8 cellular contexts compared by ENCODE assay signal in the genomic region with DNA sequence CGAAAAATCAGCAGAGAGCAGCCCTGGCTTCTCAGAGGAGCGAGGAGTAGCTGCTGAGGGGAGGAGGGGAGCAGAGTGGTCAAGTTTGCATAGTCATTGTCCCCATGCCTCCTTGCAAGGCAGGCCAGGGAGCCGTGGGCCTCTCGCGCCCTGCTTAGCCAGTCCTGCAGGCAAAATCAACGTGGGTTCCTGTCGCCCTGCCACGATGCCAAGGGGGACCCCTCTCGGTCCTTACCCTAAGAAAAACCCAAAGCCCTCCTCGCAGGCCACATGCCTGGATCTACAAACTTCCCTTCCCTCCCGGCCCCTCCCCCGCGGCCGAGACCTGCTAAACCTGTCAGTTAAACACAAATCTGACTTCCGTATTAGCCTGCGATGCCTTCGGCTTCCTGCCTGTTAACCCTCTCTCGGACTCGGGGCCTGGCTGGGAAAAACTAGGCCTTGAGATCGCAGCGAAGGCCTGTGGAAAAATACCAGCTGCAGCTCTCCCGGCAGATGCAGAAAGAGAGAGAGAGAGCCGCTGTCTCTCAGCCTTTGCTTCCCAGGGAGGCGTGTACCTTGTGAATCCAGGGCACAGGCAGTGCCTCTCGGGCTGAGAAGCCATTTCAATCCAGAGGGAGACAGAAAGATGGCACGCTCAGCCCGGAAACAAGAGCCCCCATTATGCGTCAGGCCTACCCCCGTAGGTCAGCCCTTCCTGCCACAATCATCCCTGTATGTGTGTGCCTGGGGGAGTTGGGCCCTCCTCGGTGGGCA. TPM values are rescaled to one million over a fixed set of nuclear protein-coding genes. Genes with fewer than 3 reads are reported as not detected.
DNase-seq lines count a peak whose midpoint lies in the region; ATAC-seq and TF ChIP-seq lines count a peak whose summit lies in the region.

No MANE protein-coding gene starts in this region.

- H3K27ac Mint-ChIP-seq in activated naive CD8-positive, alpha-beta T cell: peak overlapping the region; percentile 100

- H3K4me3 ChIP-seq in cardiac muscle cell (no peak overlapping the region), tibial nerve (peak overlapping the region in 2 of 4 donors; percentile 10 to 23)

- no peaks in the 10 kb centered on the region for H3K9me3 ChIP-seq in cardiac muscle cell (ENCODE audit: low read depth)
- no peaks in the 10 kb centered on the region for H3K9me3 ChIP-seq in tibial nerve

- ATAC-seq in GM21619 (IDR thresholded peaks at IDR 0.05; ENCODE audit: unreplicated experiment): peak; percentile 47

- TF ChIP-seq EP300 in tibial nerve (IDR thresholded peaks at IDR 0.05): peak in 1 of 2 donors; percentile 73

- TF ChIP-seq CTCF in cardiac muscle cell (IDR thresholded peaks at IDR 0.05; ENCODE audit: low read depth, low read length): no peak
- peak in 1 of 5 experiments; percentile 23 for TF ChIP-seq CTCF in tibial nerve (IDR thresholded peaks at IDR 0.05)

- H3K4me1 Mint-ChIP-seq in activated naive CD8-positive, alpha-beta T cell (ENCODE audit: low read depth): peaks cover 54% of the 10 kb centered on the region

- no peaks in the 10 kb centered on the region for H3K9me3 Mint-ChIP-seq in activated naive CD8-positive, alpha-beta T cell (ENCODE audit: low read depth)

- no peaks in the 10 kb centered on the region for H3K27me3 Mint-ChIP-seq in activated naive CD8-positive, alpha-beta T cell

- H3K27me3 ChIP-seq in cardiac muscle cell: no peaks in the 10 kb centered on the region
- H3K27me3 ChIP-seq in tibial nerve: no peaks in the 10 kb centered on the region

- H3K4me3 Mint-ChIP-seq in activated naive CD8-positive, alpha-beta T cell: no peak overlapping the region

- H3K27ac ChIP-seq in cardiac muscle cell (peak overlapping the region; percentile 98), tibial nerve (peak overlapping the region; percentile 92 to 100 (median 98))

- WGBS in tibial nerve, 2 donors: 9 to 11% methylated on average over 27 to 28 of the region's 30 CpGs

- TF ChIP-seq POLR2A in tibial nerve (IDR thresholded peaks at IDR 0.05): peak in 1 of 2 donors; percentile 46

- H3K4me1 ChIP-seq in cardiac muscle cell (ENCODE audit: low read depth): peaks cover 91% of the 10 kb centered on the region
- H3K4me1 ChIP-seq in tibial nerve: peaks cover 19 to 100% (median 93%) of the 10 kb centered on the region in 4 donors

- DNase-seq in DMS 273 treated with DMSO at 0.1 percent for 48 hours (lab: John Stamatoyannopoulos, UW) (peak; percentile 93), LoVo (ENCODE audit: low spot score) (peak; percentile 85), SK-N-DZ (ENCODE audit: low spot score) (peak; percentile 92), cardiac muscle cell (ENCODE audit: low read depth in 1 of 2, low spot score in 1 of 2) (peak; percentile 87 to 94), pons (ENCODE audit: low spot score) (peak; percentile 90), tibial nerve (ENCODE audit: low spot score in 2 of 2) (peak; percentile 46 to 66)

- no peaks in the 10 kb centered on the region for H3K36me3 ChIP-seq in cardiac muscle cell
- no peaks in the 10 kb centered on the region for H3K36me3 ChIP-seq in tibial nerve

- peaks cover 2% of the 10 kb centered on the region for H3K36me3 Mint-ChIP-seq in activated naive CD8-positive, alpha-beta T cell

RNA-seq across cellular contexts. Expression of a gene that starts 1.0 kb away (rescaled TPM):
- 44.5 and 55.5 TPM in 2 replicates for polyA plus RNA-seq in SK-N-DZ (2014; cell fraction: cytosol; rRNA removed)
- 49.4 and 91.3 TPM in 2 replicates for polyA plus RNA-seq in SK-N-DZ (2014; cell fraction: nucleus; rRNA removed)
- total RNA-seq in cardiac muscle cell (33.0 and 45.0 TPM in 2 replicates), tibial nerve (10 to 100 TPM; 45.3 to 69.9 (median 49.8) TPM)
- polyA plus RNA-seq in cardiac muscle cell: 27.5 and 27.6 TPM in 2 replicates
